11 cellular contexts compared by ENCODE assay signal in the genomic region with DNA sequence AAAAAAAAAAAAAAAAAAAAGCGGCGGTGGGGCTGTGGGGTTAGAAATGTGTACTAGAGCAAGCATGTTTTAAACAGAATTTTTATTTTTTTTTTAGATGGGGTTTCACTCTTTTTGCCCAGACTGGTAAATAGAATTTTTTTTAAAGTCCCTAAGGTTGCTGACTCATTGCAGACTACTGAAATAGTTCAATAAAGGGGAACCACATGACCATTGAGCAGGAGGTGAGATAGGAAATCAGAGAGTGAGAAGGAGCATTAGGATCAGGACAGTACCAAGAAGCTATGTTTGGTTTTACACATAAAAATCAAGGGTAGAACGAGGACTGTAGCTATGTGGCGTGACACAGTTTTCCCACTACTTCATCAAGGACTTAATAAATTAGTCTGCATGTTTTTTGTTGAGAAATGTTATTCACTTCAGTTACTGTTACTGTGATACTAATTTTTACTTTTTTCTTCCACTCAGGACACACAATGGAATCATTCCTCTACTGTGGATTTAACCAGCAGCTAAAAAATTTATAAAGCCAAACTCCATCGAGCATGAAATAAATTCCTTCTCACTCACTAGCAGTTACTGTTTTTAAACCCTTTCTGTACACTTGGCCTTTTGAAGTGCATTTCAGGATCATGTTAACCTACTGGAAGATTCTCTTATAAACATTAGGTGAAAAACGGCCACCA. TPM values are rescaled to one million over a fixed set of nuclear protein-coding genes. Genes with fewer than 3 reads are reported as not detected.
DNase-seq lines count a peak whose midpoint lies in the region; ATAC-seq and TF ChIP-seq lines count a peak whose summit lies in the region.
"Had no signal": no experiment of that assay in that cellular context is flagged by ENCODE, and none has a peak within 500 bp of the region (broad histone marks: within the 10 kb centered on the region; RNA-seq: fewer than 3 reads in every experiment).

No MANE protein-coding gene starts in this region.

- H3K27ac ChIP-seq in ascending aorta (peak overlapping the region; percentile 46 to 69), stomach smooth muscle (ENCODE audit: low read length) (peak overlapping the region; percentile 46)

- ATAC-seq in GM18867 (IDR thresholded peaks at IDR 0.05; ENCODE audit: unreplicated experiment): peak; percentile 68
- no peak for ATAC-seq in GM21723 (IDR thresholded peaks at IDR 0.05; ENCODE audit: unreplicated experiment)
- ATAC-seq in HG03354 (IDR thresholded peaks at IDR 0.05; ENCODE audit: poor library complexity, severe bottlenecking, unreplicated experiment): no peak
- ATAC-seq: WTC11 had no signal

- intact Hi-C loops in ascending aorta (cut with DNase I): loop anchor here (5.0 kb wide), 1 partner anchor 483 kb away; a partner anchor contains a TSS

- peak overlapping the region in 1 of 2 donors; percentile 27 for H3K9ac ChIP-seq in stomach smooth muscle (ENCODE audit: low read length in 2 of 2)

- H3K9me3 ChIP-seq in ascending aorta (no peaks in the 10 kb centered on the region), stomach smooth muscle (ENCODE audit: control insufficient read depth in 2 of 2, low read length in 2 of 2) (no peaks in the 10 kb centered on the region)

- peaks cover 0 to 12% of the 10 kb centered on the region in 2 donors for H3K4me1 ChIP-seq in ascending aorta
- peaks cover 2% of the 10 kb centered on the region for H3K4me1 ChIP-seq in stomach smooth muscle (ENCODE audit: control insufficient read depth, insufficient read depth, low read length)

- H3K27me3 ChIP-seq in ascending aorta (no peaks in the 10 kb centered on the region), stomach smooth muscle (ENCODE audit: control insufficient read depth in 1 of 2, insufficient read depth in 2 of 2, low read length in 2 of 2) (no peaks in the 10 kb centered on the region)

- CTCF ChIA-PET in GM10248 (lab: Yijun Ruan, JAX): interaction anchor here (0.9 kb wide), 1 partner anchor 14 kb away, joined by 3 read pairs; no protein-coding TSS in a partner anchor

- H3K36me3 ChIP-seq in ascending aorta: no peaks in the 10 kb centered on the region
- H3K36me3 ChIP-seq in stomach smooth muscle (ENCODE audit: control insufficient read depth in 2 of 2, insufficient read depth in 2 of 2, low read length in 2 of 2): no peaks in the 10 kb centered on the region

- TF ChIP-seq CTCF in ascending aorta (IDR thresholded peaks at IDR 0.05) (no peak), GM10248 (IDR thresholded peaks at IDR 0.05; ENCODE audit: control extremely low read depth, extremely low read depth, low read depth, missing control alignments) (no peak)

- H3K4me3 ChIP-seq in ascending aorta (no peak overlapping the region), stomach smooth muscle (ENCODE audit: low read length in 2 of 2) (no peak overlapping the region)

- POLR2A ChIA-PET in GM10248 (lab: Yijun Ruan, JAX): no interaction called here

- no peak for DNase-seq in ascending aorta (ENCODE audit: low spot score in 2 of 2)
- DNase-seq in hepatic stellate cell (ENCODE audit: low spot score): peak; percentile 41
- no peak for DNase-seq in hippocampal formation (lab: John Stamatoyannopoulos, UW)
- DNase-seq in GM10248 (ENCODE audit: extremely low spot score): no peak
- DNase-seq: activated gamma-delta T cell treated with Interleukin-2 at 50 U/mL for 16 hours had no signal

RNA-seq across cellular contexts. Expression of a gene that starts 33.4 kb away (rescaled TPM):
- total RNA-seq in ascending aorta: not detected
- total RNA-seq: OCI-LY7 had no signal
